ENCODE assay signal across 8 cellular contexts in the genomic region with DNA sequence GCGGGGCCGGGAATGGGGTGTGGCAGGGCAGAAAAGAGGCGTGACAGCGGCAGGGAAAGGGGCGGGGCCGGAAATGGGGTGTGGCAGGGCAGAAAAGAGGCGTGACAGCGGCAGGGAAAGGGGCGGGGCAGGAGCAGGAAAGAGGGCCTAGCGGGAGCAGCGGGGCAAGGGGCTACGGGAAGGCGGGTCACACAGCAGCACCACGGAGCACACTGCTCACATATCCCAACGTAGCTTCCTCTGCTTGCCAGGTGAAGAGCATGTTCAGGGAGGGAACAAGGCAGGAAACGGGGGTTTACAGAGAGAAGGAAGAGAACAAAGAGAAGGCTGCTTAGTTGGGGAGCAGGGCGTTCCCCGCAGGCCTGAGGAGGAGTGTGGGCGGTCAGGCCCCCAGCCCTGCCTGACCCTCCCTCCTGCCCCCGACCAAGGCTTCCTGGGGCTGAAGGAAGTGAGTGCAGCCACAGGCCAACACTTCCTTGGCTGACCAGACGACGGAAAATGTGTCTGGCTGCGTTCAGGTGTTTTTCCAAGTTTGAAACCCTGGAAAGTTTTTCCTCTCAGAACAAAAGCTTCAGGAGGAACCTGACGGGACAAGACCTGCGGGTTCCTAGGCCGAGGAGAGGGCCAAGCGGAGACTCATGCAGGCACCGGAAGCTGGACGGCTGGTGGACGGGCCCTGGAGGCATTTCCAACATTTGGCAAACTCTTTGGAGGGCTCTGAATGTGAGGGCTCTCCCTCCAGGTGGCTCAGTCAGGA. TPM values are rescaled to one million over a fixed set of nuclear protein-coding genes. Genes with fewer than 3 reads are reported as not detected.
DNase-seq lines count a peak whose midpoint lies in the region; ATAC-seq, FAIRE-seq and TF ChIP-seq lines count a peak whose summit lies in the region.

No MANE protein-coding gene starts in this region.

- FAIRE-seq in kidney (lab: Jason Lieb, UNC) = no peak

- H3K4me3 Mint-ChIP-seq in Calu3 (ENCODE audit: low read depth, unreplicated experiment) = no peak overlapping the region
- no peak overlapping the region for H3K4me3 Mint-ChIP-seq in activated naive CD8-positive, alpha-beta T cell

- H3K27me3 ChIP-seq in uterus = no peaks in the 10 kb centered on the region

- no peaks in the 10 kb centered on the region for H3K4me1 Mint-ChIP-seq in Calu3 (ENCODE audit: low read depth, unreplicated experiment)
- H3K4me1 Mint-ChIP-seq in activated naive CD8-positive, alpha-beta T cell (ENCODE audit: low read depth) = peaks cover 17% of the 10 kb centered on the region

- CTCF ChIA-PET in Calu3 (lab: Charles Lee) = no interaction called here

- H3K9ac ChIP-seq in kidney (ENCODE audit: low read length in 2 of 2) = no peak overlapping the region

- H3K4me3 ChIP-seq in kidney (ENCODE audit: low read length in 2 of 2) (no peak overlapping the region), uterus (no peak overlapping the region)

- H3K27ac ChIP-seq in kidney (ENCODE audit: low read depth in 2 of 2, low read length in 2 of 2) (no peak overlapping the region), uterus (peak overlapping the region; percentile 44 to 45)

- no peaks in the 10 kb centered on the region for H3K9me3 ChIP-seq in kidney (ENCODE audit: control insufficient read depth in 1 of 2, low read length in 2 of 2)
- no peaks in the 10 kb centered on the region for H3K9me3 ChIP-seq in uterus

- no peaks in the 10 kb centered on the region for H3K27me3 Mint-ChIP-seq in Calu3 (ENCODE audit: unreplicated experiment)
- H3K27me3 Mint-ChIP-seq in activated naive CD8-positive, alpha-beta T cell = no peaks in the 10 kb centered on the region

- H3K36me3 ChIP-seq in kidney (ENCODE audit: control insufficient read depth in 1 of 2, insufficient read depth in 2 of 2, low read length in 2 of 2) (peaks cover 7 to 28% of the 10 kb centered on the region in 2 donors), uterus (no peaks in the 10 kb centered on the region)

- no peaks in the 10 kb centered on the region for H3K4me1 ChIP-seq in kidney (ENCODE audit: control insufficient read depth in 1 of 2, insufficient read depth in 1 of 2, low read depth in 1 of 2, low read length in 2 of 2)
- H3K4me1 ChIP-seq in uterus = no peaks in the 10 kb centered on the region

- no TSS peak for BruUV-seq in Calu3 (replicated peaks; lab: Mats Ljungman, UMichigan)

- TF ChIP-seq CTCF in Calu3 (IDR thresholded peaks at IDR 0.05; ENCODE audit: unreplicated experiment) (no peak), kidney (IDR thresholded peaks at IDR 0.05; ENCODE audit: borderline replicate concordance, extremely low read depth, insufficient read depth) (no peak), uterus (IDR thresholded peaks at IDR 0.05) (no peak)

- DNase-seq in Calu3 (peak; percentile 39), NAMALWA (ENCODE audit: low spot score) (peak; percentile 77), kidney (peak; percentile 77), uterus (peak in 1 of 2 donors; percentile 40), DMS79 (lab: John Stamatoyannopoulos, UW) (no peak), COR-L47 (lab: John Stamatoyannopoulos, UW) (no peak)

- ATAC-seq in GM21619 (IDR thresholded peaks at IDR 0.05; ENCODE audit: unreplicated experiment) = no peak

- no peaks in the 10 kb centered on the region for H3K9me3 Mint-ChIP-seq in Calu3 (ENCODE audit: low read depth, unreplicated experiment)
- H3K9me3 Mint-ChIP-seq in activated naive CD8-positive, alpha-beta T cell (ENCODE audit: low read depth) = no peaks in the 10 kb centered on the region

- peaks cover 94% of the 10 kb centered on the region for H3K36me3 Mint-ChIP-seq in Calu3 (ENCODE audit: insufficient read depth, unreplicated experiment)
- peaks cover 2% of the 10 kb centered on the region for H3K36me3 Mint-ChIP-seq in activated naive CD8-positive, alpha-beta T cell

- no peak overlapping the region for H3K27ac Mint-ChIP-seq in Calu3 (ENCODE audit: unreplicated experiment)
- H3K27ac Mint-ChIP-seq in activated naive CD8-positive, alpha-beta T cell = peak overlapping the region; percentile 70

- no peak for TF ChIP-seq POLR2A in uterus (IDR thresholded peaks at IDR 0.05)

- intact Hi-C loops in Calu3 (cut with micrococcal nuclease; ENCODE audit: unreplicated experiment) (no loop called here), kidney (cut with DNase I) (no loop called here), uterus (cut with DNase I; ENCODE audit: low total_unique reads) (no loop called here)

RNA-seq across cellular contexts. Expression of gene UCKL1, which starts 13.8 kb away (rescaled TPM):
- total RNA-seq in Calu3 (2022) (85.1 and 86.3 TPM in 2 replicates), kidney (39.8 TPM), uterus (10 to 100 TPM; 21.8 to 64.6 (median 23.5) TPM)
- polyA plus RNA-seq in kidney (ENCODE audit: insufficient read depth, low read depth, low replicate concordance) = 39.3 TPM

RNA-seq across cellular contexts. Expression of gene ZNF512B, which starts 27.3 kb away (rescaled TPM):
- total RNA-seq in Calu3 (2022) (58.1 and 62.8 TPM in 2 replicates), kidney (19.2 TPM), uterus (10 to 100 TPM in 3 of 4 donors, 1 to 10 TPM in 1; 4.7 to 23.3 (median 17.4) TPM)
- polyA plus RNA-seq in kidney (ENCODE audit: insufficient read depth, low read depth, low replicate concordance) = 8.6 TPM

RNA-seq across cellular contexts. Expression of gene SAMD10, which starts 37.0 kb away (rescaled TPM):
- total RNA-seq in Calu3 (2022) = 23.6 and 23.7 TPM in 2 replicates
- 7.9 TPM for total RNA-seq in kidney
- polyA plus RNA-seq in kidney (ENCODE audit: insufficient read depth, low read depth, low replicate concordance) = 8.5 TPM
- total RNA-seq in uterus = 1 to 10 TPM in 2 of 4 donors, under 1 TPM in 1, not detected in 1; 0.83 to 7.6 (median 1.2) TPM

RNA-seq across cellular contexts. Expression of gene PRPF6, which starts 38.5 kb away (rescaled TPM):
- total RNA-seq in Calu3 (2022) = 111 and 113 TPM in 2 replicates
- total RNA-seq in kidney = 73.3 TPM
- polyA plus RNA-seq in kidney (ENCODE audit: insufficient read depth, low read depth, low replicate concordance) = 51.3 TPM
- total RNA-seq in uterus = 10 to 100 TPM; 28.5 to 73.0 (median 69.6) TPM

RNA-seq across cellular contexts. Expression of gene DNAJC5, which starts 47.5 kb away (rescaled TPM):
- total RNA-seq in Calu3 (2022) (79.9 and 85.9 TPM in 2 replicates), kidney (52.3 TPM), uterus (10 to 100 TPM; 10.9 to 39.8 (median 25.6) TPM)
- polyA plus RNA-seq in kidney (ENCODE audit: insufficient read depth, low read depth, low replicate concordance) = 24.4 TPM

Comparison
In these comparisons a context has a peak if more than half of its experiments do, and no peak if none do; other contexts are left out.
1. DNase-seq: peak in Calu3 (single experiment), NAMALWA (single experiment) and kidney (single experiment); none in DMS79 (single experiment) and COR-L47 (single experiment).
2. H3K27ac ChIP-seq: peak in uterus (2 of 2); none in kidney (0 of 2).